Comparison of ENCODE assay signal across 12 cellular contexts in the genomic region with DNA sequence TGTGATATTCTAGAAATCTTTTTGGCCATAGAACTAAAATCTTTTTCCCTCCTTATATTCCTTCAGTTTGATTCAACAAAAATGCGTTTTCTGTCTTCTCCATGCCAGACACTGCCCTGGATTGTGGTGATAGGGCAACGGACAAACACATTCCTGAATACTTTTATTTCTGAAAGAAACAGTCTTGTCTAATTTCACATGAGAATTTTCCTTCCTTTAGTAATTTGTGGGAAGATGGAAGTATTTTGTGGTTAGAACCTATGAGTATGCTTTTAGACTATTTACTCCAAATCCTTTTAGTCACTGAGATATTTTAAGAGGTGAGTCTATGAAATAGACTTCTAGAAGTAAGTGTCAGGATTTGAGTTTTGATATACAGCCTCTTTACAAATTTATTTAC. TPM values are rescaled to one million over a fixed set of nuclear protein-coding genes. Genes with fewer than 3 reads are reported as not detected.
DNase-seq lines count a peak whose midpoint lies in the region; ATAC-seq and TF ChIP-seq lines count a peak whose summit lies in the region.
"Had no signal": no experiment of that assay in that cellular context is flagged by ENCODE, and none has a peak within 500 bp of the region (broad histone marks: within the 10 kb centered on the region; RNA-seq: fewer than 3 reads in every experiment).

No MANE protein-coding gene starts in this region.

- H3K79me2 ChIP-seq in smooth muscle cell (ENCODE audit: low read depth): peaks cover 95% of the 10 kb centered on the region

- peaks cover 4% of the 10 kb centered on the region for H4K20me1 ChIP-seq in smooth muscle cell (ENCODE audit: low read depth)

- H3K9me3 ChIP-seq in SK-N-MC (ENCODE audit: low read depth, low read length) (no peaks in the 10 kb centered on the region), smooth muscle cell (replicated peaks; ENCODE audit: low read depth) (no peaks in the 10 kb centered on the region), SJCRH30 (replicated peaks) (no peaks in the 10 kb centered on the region)
- H3K9me3 ChIP-seq: esophagus squamous epithelium, sigmoid colon had no signal

- H3K4me3 ChIP-seq in SK-N-MC (no peak overlapping the region), fibroblast of the aortic adventitia (ENCODE audit: low read depth, low read length) (no peak overlapping the region), smooth muscle cell (no peak overlapping the region), SJCRH30 (no peak overlapping the region)
- H3K4me3 ChIP-seq: esophagus squamous epithelium, sigmoid colon had no signal

- ATAC-seq in HG03108 (IDR thresholded peaks at IDR 0.05; ENCODE audit: unreplicated experiment): no peak

- TF ChIP-seq CTCF in fibroblast of the aortic adventitia (IDR thresholded peaks at IDR 0.05; ENCODE audit: insufficient read depth, low read length): no peak
- no peak for TF ChIP-seq CTCF in smooth muscle cell (IDR thresholded peaks at IDR 0.05; ENCODE audit: borderline replicate concordance, insufficient read depth, poor library complexity, severe bottlenecking)

- H3K27ac ChIP-seq in SK-N-MC (peak overlapping the region; percentile 91), smooth muscle cell (ENCODE audit: low read depth) (peak overlapping the region; percentile 96), SJCRH30 (no peak overlapping the region)
- H3K27ac ChIP-seq: esophagus squamous epithelium had no signal

- H3K4me1 ChIP-seq in smooth muscle cell (ENCODE audit: low read depth) (peaks cover 29% of the 10 kb centered on the region), SJCRH30 (no peaks in the 10 kb centered on the region)
- H3K4me1 ChIP-seq: esophagus squamous epithelium had no signal

- H3K9ac ChIP-seq in SK-N-MC (ENCODE audit: insufficient read length) (no peak overlapping the region), smooth muscle cell (ENCODE audit: low read depth) (peak overlapping the region; percentile 78)

- DNase-seq in ELR (ENCODE audit: low read depth) (peak; percentile 97), SK-N-MC (ENCODE audit: low read depth, low spot score) (no peak), fibroblast of the aortic adventitia (ENCODE audit: low read depth) (peak; percentile 84), smooth muscle cell (lab: John Stamatoyannopoulos, UW; ENCODE audit: unreplicated experiment) (no peak), SJCRH30 (no peak), SIG-M5 treated with dmso at 0.1 percent for 504 hours (lab: John Stamatoyannopoulos, UW; ENCODE audit: unreplicated experiment) (no peak), NCI-H2196 (lab: John Stamatoyannopoulos, UW; ENCODE audit: unreplicated experiment) (no peak)
- DNase-seq: activated CD4-positive, alpha-beta memory T cell treated with anti-CD3 and anti-CD28 coated beads, Interleukin-2, amount 10 ng/mL, durations not matched to agents 7 days and 5 days; esophagus squamous epithelium; RPMI8226; sigmoid colon had no signal

- peak overlapping the region; percentile 75 for H3K4me2 ChIP-seq in smooth muscle cell

- H3K36me3 ChIP-seq in SK-N-MC (ENCODE audit: insufficient read depth, low read length) (peaks cover 8% of the 10 kb centered on the region; the same call in 1 of the 2 replicates), smooth muscle cell (ENCODE audit: low read depth) (no peaks in the 10 kb centered on the region), SJCRH30 (peaks cover 5% of the 10 kb centered on the region; the same call in 1 of the 2 replicates)
- H3K36me3 ChIP-seq: esophagus squamous epithelium, sigmoid colon had no signal

- H3K27me3 ChIP-seq in smooth muscle cell (ENCODE audit: low read depth) (no peaks in the 10 kb centered on the region), SJCRH30 (no peaks in the 10 kb centered on the region)
- H3K27me3 ChIP-seq: esophagus squamous epithelium, sigmoid colon had no signal

- 8% methylated on average over 2 of the region's 2 CpGs for WGBS in smooth muscle cell (ENCODE audit: low lambda C conversion rate)

- H2AFZ ChIP-seq in smooth muscle cell (ENCODE audit: low read depth): no peak overlapping the region

- peaks cover 20% of the 10 kb centered on the region for H3F3A ChIP-seq in smooth muscle cell (ENCODE audit: low read depth)

RNA-seq across cellular contexts. Expression of gene COL5A2, which starts 49.6 kb away (rescaled TPM):
- total RNA-seq in fibroblast of the aortic adventitia (ENCODE audit: low replicate concordance) (133 and 671 TPM in 2 replicates), smooth muscle cell (697 and 944 TPM in 2 replicates)
- polyA plus RNA-seq in smooth muscle cell: 295 and 364 TPM in 2 replicates
- 215 and 218 TPM in 2 replicates for total RNA-seq in SJCRH30 (2014; rRNA removed; shearing (Covaris generic))

Comparison
In these comparisons a context has a peak if more than half of its experiments do, and no peak if none do; other contexts are left out.
1. DNase-seq: peak in ELR (single experiment) and fibroblast of the aortic adventitia (single experiment); none in SK-N-MC (single experiment), smooth muscle cell (single experiment), SJCRH30 (0 of 2), SIG-M5 treated with dmso at 0.1 percent for 504 hours (single experiment) and NCI-H2196 (single experiment).